23 cellular contexts compared by ENCODE assay signal in the genomic region with DNA sequence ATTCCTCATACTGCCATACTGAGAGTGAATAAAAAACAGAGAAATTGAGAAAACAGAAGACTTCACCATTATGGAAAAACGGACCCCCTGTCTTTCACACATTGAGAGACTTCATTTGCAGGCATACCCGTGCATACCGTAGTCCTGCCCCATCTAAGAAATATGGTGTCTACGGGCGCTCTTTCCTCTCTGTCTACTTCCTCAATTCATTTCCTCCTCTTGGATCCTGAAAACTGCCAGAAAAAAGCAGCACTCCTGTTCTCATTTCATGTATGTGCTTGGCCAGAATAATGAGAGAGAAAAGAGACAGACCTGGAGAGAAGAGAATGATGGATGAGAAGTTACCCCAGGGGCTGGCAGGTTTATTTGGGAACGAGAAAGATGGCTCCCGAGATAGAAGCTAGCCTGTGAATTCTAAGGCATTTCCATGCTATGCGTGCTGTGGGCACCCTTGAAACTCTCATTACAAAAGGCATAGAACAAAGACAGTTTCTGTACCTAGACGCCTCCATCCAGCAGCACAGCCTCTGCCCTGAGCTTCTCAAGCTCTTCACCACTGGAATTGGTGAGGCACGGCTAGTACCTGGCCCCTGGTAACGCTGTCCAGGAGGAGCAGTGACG.
"Had no signal": no experiment of that assay in that cellular context is flagged by ENCODE, and none has a peak within 500 bp of the region (broad histone marks: within the 10 kb centered on the region; RNA-seq: fewer than 3 reads in every experiment).

No MANE protein-coding gene starts in this region.

- H3K9me3 ChIP-seq: colonic mucosa, neutrophil, thyroid gland had no signal

- H3K27ac ChIP-seq: colonic mucosa, neutrophil, parathyroid adenoma, sigmoid colon, spleen, thyroid gland had no signal

- H3K4me1 ChIP-seq: colonic mucosa, parathyroid adenoma, sigmoid colon, thyroid gland had no signal

- H3K36me3 ChIP-seq: colonic mucosa, neutrophil, sigmoid colon, spleen, thyroid gland had no signal

- ATAC-seq: activated CD8-positive, alpha-beta T cell treated with anti-CD3 and anti-CD28 coated beads, Interleukin-2, amount 10 ng/mL, durations not matched to agents 7 days and 5 days; activated naive CD8-positive, alpha-beta T cell treated with anti-CD3 and anti-CD28 coated beads, Interleukin-2, amount 50 U/mL, for 24 hours; left cardiac atrium; natural killer cell; stimulated activated memory B cell treated with anti-CD40 and anti-IgM and Interleukin-4, amounts not matched to agents 10 μg/mL and 1 μg/mL and 100 μg/mL, for 72 hours had no signal

- H3K4me3 ChIP-seq: colonic mucosa, sigmoid colon, spleen, thyroid gland had no signal

- DNase-seq: activated B cell treated with CpG ODN at 0.5 μM for 24 hours; activated CD4-positive, alpha-beta T cell treated with anti-CD3 and anti-CD28 coated beads for 4 hours; activated CD8-positive, alpha-beta memory T cell treated with anti-CD3 and anti-CD28 coated beads, Interleukin-2, amount 50 U/mL, for 4 hours; activated CD8-positive, alpha-beta T cell treated with anti-CD3 and anti-CD28 coated beads, Interleukin-2, amount 10 ng/mL, durations not matched to agents 7 days and 5 days; activated effector memory CD4-positive, alpha-beta T cell treated with Interleukin-2 at 50 U/mL for 16 hours; activated naive CD4-positive, alpha-beta T cell treated with anti-CD3 and anti-CD28 coated beads, Interleukin-2, amount 10 ng/mL, durations not matched to agents 7 days and 5 days; activated naive CD8-positive, alpha-beta T cell treated with anti-CD3 and anti-CD28 coated beads, Interleukin-2, amount 50 U/mL, for 24 hours; activated T-cell treated with anti-CD3 and anti-CD28 coated beads, Interleukin-2, amount 50 U/mL, for 48 hours; aorta; colonic mucosa; erythroblast; foreskin melanocyte; glutamatergic neuron; hippocampal formation; left cardiac atrium; natural killer cell; sigmoid colon; spleen; stimulated activated CD4-positive, alpha-beta T cell treated with anti-CD3 and anti-CD28 coated beads, Interleukin-4, amount 100 ng/mL, for 4 hours; thyroid gland had no signal

- H3K27me3 ChIP-seq: colonic mucosa, neutrophil, thyroid gland had no signal
